8 cellular contexts compared by ENCODE assay signal in genomic region chr9:3240651-3241268, GRCh38.
DNase-seq lines count a peak whose midpoint lies in the region; ATAC-seq and TF ChIP-seq lines count a peak whose summit lies in the region.

No MANE protein-coding gene starts in this region.

- TF ChIP-seq POLR2A in adrenal gland (IDR thresholded peaks at IDR 0.05), result no peak

- no peaks in the 10 kb centered on the region for H4K20me1 ChIP-seq in MM.1S (ENCODE audit: insufficient read depth, low read length)

- DNase-seq in HCEC 1CT, result peak; percentile 56
- peak; percentile 77 for DNase-seq in MM.1S
- peak; percentile 38 for DNase-seq in T follicular helper cell (ENCODE audit: low read depth)
- DNase-seq in adrenal gland, result peak; percentile 52 to 88 (median 75)
- DNase-seq in right cardiac atrium, result peak; percentile 57 to 87 (median 71)
- DNase-seq in sciatic nerve (ENCODE audit: low spot score), result peak; percentile 81
- DNase-seq in OCI-M2 (lab: John Stamatoyannopoulos, UW; ENCODE audit: unreplicated experiment), result no peak

- H3K4me3 ChIP-seq in MM.1S (ENCODE audit: low read length) (no peak overlapping the region), adrenal gland (no peak overlapping the region), right cardiac atrium (ENCODE audit: low read length) (no peak overlapping the region)

- H3K9ac ChIP-seq in MM.1S (ENCODE audit: low read length), result no peak overlapping the region

- intact Hi-C loops in adrenal gland (cut with DNase I) (no loop called here), right cardiac atrium (cut with DNase I) (loop anchor here in 1 of 4 donors (5.0 kb wide), 1 partner anchor 202 kb away; no protein-coding TSS in a partner anchor), sciatic nerve (cut with DNase I) (no loop called here)

- ATAC-seq in right cardiac atrium, result peak; percentile 88 to 91
- peak; percentile 79 for ATAC-seq in sciatic nerve

- H3K9me2 ChIP-seq in MM.1S (replicated peaks; ENCODE audit: insufficient read depth, low read length), result no peaks in the 10 kb centered on the region

- H3K27me3 ChIP-seq in MM.1S (replicated peaks; ENCODE audit: insufficient read depth, low read length), result no peaks in the 10 kb centered on the region
- H3K27me3 ChIP-seq in adrenal gland, result no peaks in the 10 kb centered on the region
- no peaks in the 10 kb centered on the region for H3K27me3 ChIP-seq in right cardiac atrium (ENCODE audit: control insufficient read depth, insufficient read depth)

- TF ChIP-seq CTCF in GM12873 (IDR thresholded peaks at IDR 0.05; ENCODE audit: insufficient read depth, low read depth, low read length, missing control alignments), result peak; percentile 90
- TF ChIP-seq CTCF in MM.1S (IDR thresholded peaks at IDR 0.05; ENCODE audit: low read length), result peak; percentile 92
- peak; percentile 57 to 79 (median 66) for TF ChIP-seq CTCF in adrenal gland (IDR thresholded peaks at IDR 0.05)

- peaks cover 16% of the 10 kb centered on the region for H3K4me1 ChIP-seq in MM.1S (ENCODE audit: low read length)
- H3K4me1 ChIP-seq in adrenal gland (replicated peaks in 1 of 2), result peaks cover 0 to 6% of the 10 kb centered on the region in 2 donors
- no peaks in the 10 kb centered on the region for H3K4me1 ChIP-seq in right cardiac atrium (ENCODE audit: control insufficient read depth, insufficient read depth, low read length)

- no peaks in the 10 kb centered on the region for H3K36me3 ChIP-seq in MM.1S (replicated peaks; ENCODE audit: insufficient read depth, low read length)
- H3K36me3 ChIP-seq in adrenal gland (replicated peaks in 1 of 2), result no peaks in the 10 kb centered on the region

- 40 to 47% (median 45%) methylated on average over 3 of the region's 3 CpGs for WGBS in adrenal gland, 4 donors
- WGBS in right cardiac atrium, result 48% methylated on average over 3 of the region's 3 CpGs

- no peak overlapping the region for H2AFZ ChIP-seq in MM.1S (ENCODE audit: low read length)

- H3K27ac ChIP-seq in MM.1S (ENCODE audit: low read length), result no peak overlapping the region
- H3K27ac ChIP-seq in adrenal gland, result no peak overlapping the region
- H3K27ac ChIP-seq in right cardiac atrium (ENCODE audit: low read length), result no peak overlapping the region

- H3K9me3 ChIP-seq in MM.1S (replicated peaks; ENCODE audit: insufficient read depth, low read length) (no peaks in the 10 kb centered on the region), adrenal gland (replicated peaks in 1 of 3) (no peaks in the 10 kb centered on the region), right cardiac atrium (ENCODE audit: control insufficient read depth, low read length) (no peaks in the 10 kb centered on the region)

- H3K79me2 ChIP-seq in MM.1S (ENCODE audit: low read length), result no peaks in the 10 kb centered on the region

- no peak overlapping the region for H3K4me2 ChIP-seq in MM.1S (ENCODE audit: low read depth, low read length)

- H3F3A ChIP-seq in MM.1S (ENCODE audit: insufficient read depth, low read length), result no peaks in the 10 kb centered on the region
